In the genomic region with DNA sequence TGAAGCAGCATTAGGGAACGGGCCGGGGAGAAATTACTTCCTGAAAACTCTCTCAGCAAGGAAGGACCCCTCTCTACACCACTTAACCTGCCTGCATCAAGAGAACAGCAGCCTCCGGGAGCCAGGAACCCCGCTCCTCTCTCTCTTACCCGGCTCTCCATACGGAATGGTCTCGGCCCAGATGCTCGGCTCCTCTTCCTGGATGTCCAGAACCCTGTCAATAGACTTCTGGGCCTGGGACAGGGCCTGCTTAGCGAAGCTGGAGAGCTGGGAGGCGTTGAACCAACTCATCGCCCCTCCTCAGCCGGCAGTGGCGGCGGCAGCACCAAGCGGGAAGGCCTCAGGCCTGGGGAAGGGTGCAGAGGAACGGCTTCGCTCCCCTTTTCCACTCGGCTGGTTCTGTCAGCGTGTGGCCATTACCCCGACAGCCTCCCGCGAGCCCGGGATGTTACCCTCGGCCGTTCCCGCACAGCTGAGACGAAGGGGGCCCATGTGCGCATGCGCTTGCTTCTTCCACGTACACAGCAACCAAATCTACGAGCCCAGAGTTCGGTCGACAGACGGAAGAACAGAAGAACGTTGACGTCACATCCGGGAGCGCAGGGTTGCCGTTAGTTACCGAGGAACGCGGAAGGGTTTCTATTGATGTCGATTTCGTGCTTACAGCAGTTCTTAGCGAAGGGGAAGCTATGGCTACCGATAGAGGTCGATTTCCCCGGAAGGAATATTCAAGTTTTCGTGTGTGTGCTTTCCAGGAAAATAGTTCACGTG, we compare ENCODE assay signal across 8 cellular contexts. TPM values are rescaled to one million over a fixed set of nuclear protein-coding genes. Genes with fewer than 3 reads are reported as not detected.
DNase-seq lines count a peak whose midpoint lies in the region; ATAC-seq and TF ChIP-seq lines count a peak whose summit lies in the region.

A gene with protein sequence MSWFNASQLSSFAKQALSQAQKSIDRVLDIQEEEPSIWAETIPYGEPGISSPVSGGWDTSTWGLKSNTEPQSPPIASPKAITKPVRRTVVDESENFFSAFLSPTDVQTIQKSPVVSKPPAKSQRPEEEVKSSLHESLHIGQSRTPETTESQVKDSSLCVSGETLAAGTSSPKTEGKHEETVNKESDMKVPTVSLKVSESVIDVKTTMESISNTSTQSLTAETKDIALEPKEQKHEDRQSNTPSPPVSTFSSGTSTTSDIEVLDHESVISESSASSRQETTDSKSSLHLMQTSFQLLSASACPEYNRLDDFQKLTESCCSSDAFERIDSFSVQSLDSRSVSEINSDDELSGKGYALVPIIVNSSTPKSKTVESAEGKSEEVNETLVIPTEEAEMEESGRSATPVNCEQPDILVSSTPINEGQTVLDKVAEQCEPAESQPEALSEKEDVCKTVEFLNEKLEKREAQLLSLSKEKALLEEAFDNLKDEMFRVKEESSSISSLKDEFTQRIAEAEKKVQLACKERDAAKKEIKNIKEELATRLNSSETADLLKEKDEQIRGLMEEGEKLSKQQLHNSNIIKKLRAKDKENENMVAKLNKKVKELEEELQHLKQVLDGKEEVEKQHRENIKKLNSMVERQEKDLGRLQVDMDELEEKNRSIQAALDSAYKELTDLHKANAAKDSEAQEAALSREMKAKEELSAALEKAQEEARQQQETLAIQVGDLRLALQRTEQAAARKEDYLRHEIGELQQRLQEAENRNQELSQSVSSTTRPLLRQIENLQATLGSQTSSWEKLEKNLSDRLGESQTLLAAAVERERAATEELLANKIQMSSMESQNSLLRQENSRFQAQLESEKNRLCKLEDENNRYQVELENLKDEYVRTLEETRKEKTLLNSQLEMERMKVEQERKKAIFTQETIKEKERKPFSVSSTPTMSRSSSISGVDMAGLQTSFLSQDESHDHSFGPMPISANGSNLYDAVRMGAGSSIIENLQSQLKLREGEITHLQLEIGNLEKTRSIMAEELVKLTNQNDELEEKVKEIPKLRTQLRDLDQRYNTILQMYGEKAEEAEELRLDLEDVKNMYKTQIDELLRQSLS (minus strand): TSS at position 538 of the 771 bp plus-strand sequence. CDS start 247 bp downstream, at position 291.

- H3K27me3 Mint-ChIP-seq in activated naive CD8-positive, alpha-beta T cell treated with anti-CD3 and anti-CD28 coated beads for 36 hours: no peaks in the 10 kb centered on the region

- H3K36me3 ChIP-seq in prostate gland (no peaks in the 10 kb centered on the region), uterus (no peaks in the 10 kb centered on the region)

- peak within 1 kb of the TSS; percentile 63 to 64 for H3K4me3 ChIP-seq in prostate gland
- peak within 1 kb of the TSS; percentile 56 to 80 for H3K4me3 ChIP-seq in uterus

- peak; percentile 94 for ATAC-seq in HG02610 (IDR thresholded peaks at IDR 0.05; ENCODE audit: unreplicated experiment)

- no peaks in the 10 kb centered on the region for H3K4me1 ChIP-seq in prostate gland (replicated peaks)
- no peaks in the 10 kb centered on the region for H3K4me1 ChIP-seq in uterus

- H3K4me1 Mint-ChIP-seq in activated naive CD8-positive, alpha-beta T cell treated with anti-CD3 and anti-CD28 coated beads for 36 hours: peaks cover 34% of the 10 kb centered on the region

- H3K27ac ChIP-seq in prostate gland (peak within 1 kb of the TSS; percentile 92), uterus (peak within 1 kb of the TSS; percentile 87 to 95)

- peak; percentile 91 for TF ChIP-seq POLR2A in prostate gland (IDR thresholded peaks at IDR 0.05)
- TF ChIP-seq POLR2A in uterus (IDR thresholded peaks at IDR 0.05): peak; percentile 75 to 83

- peak within 1 kb of the TSS; percentile 96 for H3K4me3 Mint-ChIP-seq in activated naive CD8-positive, alpha-beta T cell treated with anti-CD3 and anti-CD28 coated beads for 36 hours

- peak within 1 kb of the TSS; percentile 94 for H3K27ac Mint-ChIP-seq in activated naive CD8-positive, alpha-beta T cell treated with anti-CD3 and anti-CD28 coated beads for 36 hours

- H3K27me3 ChIP-seq in prostate gland (replicated peaks; ENCODE audit: insufficient read depth) (no peaks in the 10 kb centered on the region), uterus (no peaks in the 10 kb centered on the region)

- H3K9me3 ChIP-seq in prostate gland (no peaks in the 10 kb centered on the region), uterus (no peaks in the 10 kb centered on the region)

- DNase-seq in GM10266 (ENCODE audit: extremely low spot score) (peak; percentile 88), cardiac septum (ENCODE audit: low spot score) (peak; percentile 98), prostate gland (ENCODE audit: low spot score) (peak; percentile 99), uterus (peak; percentile 96 to 99), NCI-H2196 treated with DMSO at 0.1 percent for 48 hours (lab: John Stamatoyannopoulos, UW; ENCODE audit: unreplicated experiment) (no peak)
- peak; percentile 94 for DNase-seq in activated naive CD8-positive, alpha-beta T cell treated with anti-CD3 and anti-CD28 coated beads for 36 hours

- H3K36me3 Mint-ChIP-seq in activated naive CD8-positive, alpha-beta T cell treated with anti-CD3 and anti-CD28 coated beads for 36 hours: peaks cover 31% of the 10 kb centered on the region

- H3K9me3 Mint-ChIP-seq in activated naive CD8-positive, alpha-beta T cell treated with anti-CD3 and anti-CD28 coated beads for 36 hours: no peaks in the 10 kb centered on the region

- intact Hi-C loops in cardiac septum (cut with DNase I) (loop anchor here (1.0 to 5.0 kb wide), 2 partner anchors 28 to 40 kb away; a partner anchor contains a TSS), prostate gland (cut with DNase I) (loop anchor here (5.0 kb wide), 1 partner anchor 40 kb away; a partner anchor contains a TSS), uterus (cut with DNase I; ENCODE audit: low total_unique reads) (no loop called here)

- under 1% methylated on average over 50 of the region's 50 CpGs for WGBS in prostate gland

- TF ChIP-seq CTCF in GM10266 (IDR thresholded peaks at IDR 0.05; ENCODE audit: control insufficient read depth, insufficient read depth, low read depth, missing control alignments) (no peak), prostate gland (IDR thresholded peaks at IDR 0.05) (peak in 2 of 4 experiments; percentile 12 to 35), uterus (IDR thresholded peaks at IDR 0.05) (no peak)

TF ChIP-seq in PFSK-1, 5 proteins besides CTCF, POLR2A, EP300 and RAD21:
- TF ChIP-seq POLR2AphosphoS5 (IDR thresholded peaks at IDR 0.05; ENCODE audit: low read depth, low read length): peak; percentile 61; the same call in 1 of the 2 replicates
- TF ChIP-seq, protein P1, sequence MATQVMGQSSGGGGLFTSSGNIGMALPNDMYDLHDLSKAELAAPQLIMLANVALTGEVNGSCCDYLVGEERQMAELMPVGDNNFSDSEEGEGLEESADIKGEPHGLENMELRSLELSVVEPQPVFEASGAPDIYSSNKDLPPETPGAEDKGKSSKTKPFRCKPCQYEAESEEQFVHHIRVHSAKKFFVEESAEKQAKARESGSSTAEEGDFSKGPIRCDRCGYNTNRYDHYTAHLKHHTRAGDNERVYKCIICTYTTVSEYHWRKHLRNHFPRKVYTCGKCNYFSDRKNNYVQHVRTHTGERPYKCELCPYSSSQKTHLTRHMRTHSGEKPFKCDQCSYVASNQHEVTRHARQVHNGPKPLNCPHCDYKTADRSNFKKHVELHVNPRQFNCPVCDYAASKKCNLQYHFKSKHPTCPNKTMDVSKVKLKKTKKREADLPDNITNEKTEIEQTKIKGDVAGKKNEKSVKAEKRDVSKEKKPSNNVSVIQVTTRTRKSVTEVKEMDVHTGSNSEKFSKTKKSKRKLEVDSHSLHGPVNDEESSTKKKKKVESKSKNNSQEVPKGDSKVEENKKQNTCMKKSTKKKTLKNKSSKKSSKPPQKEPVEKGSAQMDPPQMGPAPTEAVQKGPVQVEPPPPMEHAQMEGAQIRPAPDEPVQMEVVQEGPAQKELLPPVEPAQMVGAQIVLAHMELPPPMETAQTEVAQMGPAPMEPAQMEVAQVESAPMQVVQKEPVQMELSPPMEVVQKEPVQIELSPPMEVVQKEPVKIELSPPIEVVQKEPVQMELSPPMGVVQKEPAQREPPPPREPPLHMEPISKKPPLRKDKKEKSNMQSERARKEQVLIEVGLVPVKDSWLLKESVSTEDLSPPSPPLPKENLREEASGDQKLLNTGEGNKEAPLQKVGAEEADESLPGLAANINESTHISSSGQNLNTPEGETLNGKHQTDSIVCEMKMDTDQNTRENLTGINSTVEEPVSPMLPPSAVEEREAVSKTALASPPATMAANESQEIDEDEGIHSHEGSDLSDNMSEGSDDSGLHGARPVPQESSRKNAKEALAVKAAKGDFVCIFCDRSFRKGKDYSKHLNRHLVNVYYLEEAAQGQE (IDR thresholded peaks at IDR 0.05; ENCODE audit: insufficient read depth in 1 of 2, low read depth in 2 of 2, low read length in 2 of 2): no peak
- no peak for TF ChIP-seq SIN3A (IDR thresholded peaks at IDR 0.05; ENCODE audit: borderline replicate concordance, insufficient read depth, low read length)
- TF ChIP-seq TAF1 (IDR thresholded peaks at IDR 0.05; ENCODE audit: borderline replicate concordance, insufficient read depth, low read length): no peak
- no peak for TF ChIP-seq FOXP2 (optimal IDR thresholded peaks at IDR 0.05; ENCODE audit: borderline replicate concordance, extremely low read depth, extremely low read length, insufficient read depth)

RNA-seq across cellular contexts. Expression of the gene that starts here (rescaled TPM):
- 6.9 TPM for polyA plus RNA-seq in PFSK-1 (2012; ENCODE audit: insufficient read length, low read depth)
- total RNA-seq in activated naive CD8-positive, alpha-beta T cell treated with anti-CD3 and anti-CD28 coated beads for 36 hours: 10 to 100 TPM; 28.8 to 30.5 TPM
- total RNA-seq in cardiac septum (22.8 TPM), prostate gland (10 to 100 TPM; 24.9 to 29.1 TPM), uterus (10 to 100 TPM; 24.1 to 69.3 (median 44.9) TPM)
